ENCODE assay signal across 18 cellular contexts in genomic region chr6:129901910-129902309, GRCh38. TPM values are rescaled to one million over a fixed set of nuclear protein-coding genes. Genes with fewer than 3 reads are reported as not detected.
DNase-seq lines count a peak whose midpoint lies in the region; ATAC-seq lines count a peak whose summit lies in the region.
"Had no signal": no experiment of that assay in that cellular context is flagged by ENCODE, and none has a peak within 500 bp of the region (broad histone marks: within the 10 kb centered on the region; RNA-seq: fewer than 3 reads in every experiment).

No MANE protein-coding gene starts in this region.

- no peak overlapping the region for H2AFZ ChIP-seq in GM23248

- H3K9me3 ChIP-seq in GM23248 (ENCODE audit: low read depth), result peaks cover 3% of the 10 kb centered on the region
- H3K9me3 ChIP-seq: left lung had no signal

- no peak overlapping the region for H3K9ac ChIP-seq in GM23248

- ATAC-seq in esophagus mucosa, result peak; percentile 94
- no peak for ATAC-seq in GM19351 (IDR thresholded peaks at IDR 0.05; ENCODE audit: unreplicated experiment)
- ATAC-seq: gastroesophageal sphincter, left lung had no signal

- no peaks in the 10 kb centered on the region for H3K36me3 ChIP-seq in GM23248 (ENCODE audit: low read depth)
- H3K36me3 ChIP-seq: gastroesophageal sphincter, left lung, SJCRH30 had no signal

- in situ Hi-C loops in GM23248 (cut with MboI), result no loop called here

- H4K20me1 ChIP-seq in GM23248 (ENCODE audit: insufficient read depth), result no peaks in the 10 kb centered on the region

- no peaks in the 10 kb centered on the region for H3F3A ChIP-seq in GM23248 (ENCODE audit: insufficient read depth)

- H3K4me1 ChIP-seq in GM23248 (ENCODE audit: insufficient read depth), result no peaks in the 10 kb centered on the region
- H3K4me1 ChIP-seq: gastroesophageal sphincter, left lung, SJCRH30 had no signal

- H3K27ac ChIP-seq in GM23248, result no peak overlapping the region
- H3K27ac ChIP-seq: gastroesophageal sphincter, left lung, SJCRH30, VCaP had no signal

- no peaks in the 10 kb centered on the region for H3K9me2 ChIP-seq in GM23248 (ENCODE audit: insufficient read depth)

- no peak overlapping the region for H3K4me2 ChIP-seq in GM23248 (ENCODE audit: unreplicated experiment)

- H3K79me2 ChIP-seq in GM23248 (ENCODE audit: insufficient read depth), result no peaks in the 10 kb centered on the region

- H3K27me3 ChIP-seq in GM23248 (replicated peaks; ENCODE audit: insufficient read depth), result no peaks in the 10 kb centered on the region
- H3K27me3 ChIP-seq: gastroesophageal sphincter, left lung, SJCRH30 had no signal

- no peak overlapping the region for H3K4me3 ChIP-seq in GM23248
- H3K4me3 ChIP-seq: gastroesophageal sphincter, left lung, SJCRH30 had no signal

- DNase-seq in EH (ENCODE audit: low read depth), result peak; percentile 8
- peak; percentile 9 for DNase-seq in GM23248
- peak; percentile 5 for DNase-seq in HPDE6-E6E7 (ENCODE audit: extremely low spot score)
- DNase-seq in AG08396 (ENCODE audit: low spot score), result no peak
- DNase-seq in COR-L47 (lab: John Stamatoyannopoulos, UW), result no peak
- no peak for DNase-seq in stimulated activated CD4-positive, alpha-beta T cell treated with anti-CD3 and anti-CD28 coated beads, Interleukin-2, amount 100 ng/mL, for 48 hours
- DNase-seq: HCEC 1CT; left lung; NCI-H1417; NCI-H69; SJCRH30; stimulated activated CD8-positive, alpha-beta memory T cell treated with anti-CD3 and anti-CD28 coated beads, Interleukin-4, amount 100 ng/mL, for 48 hours had no signal

RNA-seq across cellular contexts. Expression of gene TMEM244, which starts 40.8 kb away (rescaled TPM):
- total RNA-seq in GM23248 (2014; rRNA removed; shearing (Covaris generic)), result not detected in 2 replicates
- polyA plus RNA-seq in GM23248 (2016; fragmentation: Nextera tagmentation; extraction: Ambion mirVana), result not detected in 2 replicates
- not detected for total RNA-seq in esophagus mucosa
- total RNA-seq: gastroesophageal sphincter, left lung, SJCRH30, ureter had no signal
- polyA plus RNA-seq: adipose tissue had no signal

Comparison
In these comparisons a context has a peak if more than half of its experiments do, and no peak if none do; other contexts are left out.
1. DNase-seq: peak in EH (single experiment), GM23248 (single experiment) and HPDE6-E6E7 (single experiment); none in AG08396 (single experiment), COR-L47 (single experiment) and stimulated activated CD4-positive, alpha-beta T cell treated with anti-CD3 and anti-CD28 coated beads, Interleukin-2, amount 100 ng/mL, for 48 hours (0 of 2).